8 cellular contexts compared by ENCODE assay signal in genomic region chr18:44725300-44726096, GRCh38. TPM values are rescaled to one million over a fixed set of nuclear protein-coding genes. Genes with fewer than 3 reads are reported as not detected.
DNase-seq lines count a peak whose midpoint lies in the region; ATAC-seq, FAIRE-seq and TF ChIP-seq lines count a peak whose summit lies in the region.

No MANE protein-coding gene starts in this region.

- H3K4me1 ChIP-seq in keratinocyte (ENCODE audit: control insufficient read depth, extremely low read depth, insufficient read depth, low read length): peaks cover 15% of the 10 kb centered on the region

- no peak overlapping the region for H3K4me3 Mint-ChIP-seq in activated naive CD8-positive, alpha-beta T cell treated with anti-CD3 and anti-CD28 coated beads for 36 hours

- no peaks in the 10 kb centered on the region for H3K9me3 ChIP-seq in keratinocyte (ENCODE audit: control insufficient read depth, low read depth, low read length)

- H2AFZ ChIP-seq in keratinocyte (ENCODE audit: control insufficient read depth, low read length): peak overlapping the region; percentile 18

- TF ChIP-seq CTCF in keratinocyte (optimal IDR thresholded peaks at IDR 0.05 in 1 of 3, IDR thresholded peaks at IDR 0.05 in 1 of 3, conservative IDR thresholded peaks at IDR 0.05 in 1 of 3; ENCODE audit: extremely low read depth in 1 of 3, insufficient read depth in 2 of 3, low read length in 3 of 3): no peak

- H3K9ac ChIP-seq in keratinocyte (ENCODE audit: control insufficient read depth, extremely low read depth, insufficient read depth, low read length): peak overlapping the region; percentile 3

- H3K79me2 ChIP-seq in keratinocyte (ENCODE audit: control insufficient read depth, insufficient read depth, low read length): peaks cover 16% of the 10 kb centered on the region

- no peak for TF ChIP-seq POLR2A in GM12892 (IDR thresholded peaks at IDR 0.05; ENCODE audit: low read depth, low read length)

- H3K36me3 ChIP-seq in keratinocyte (ENCODE audit: control insufficient read depth in 2 of 2, extremely low read depth in 1 of 2, insufficient read depth in 2 of 2, low read length in 2 of 2): peaks cover 1 to 2% of the 10 kb centered on the region in 2 experiments

- H3K27me3 ChIP-seq in keratinocyte (ENCODE audit: control insufficient read depth, extremely low read depth, insufficient read depth, low read length): no peaks in the 10 kb centered on the region

- H3K4me1 Mint-ChIP-seq in activated naive CD8-positive, alpha-beta T cell treated with anti-CD3 and anti-CD28 coated beads for 36 hours: peaks cover 51% of the 10 kb centered on the region

- H3K36me3 Mint-ChIP-seq in activated naive CD8-positive, alpha-beta T cell treated with anti-CD3 and anti-CD28 coated beads for 36 hours: peaks cover under 1% of the 10 kb centered on the region

- H4K20me1 ChIP-seq in keratinocyte (ENCODE audit: control insufficient read depth, extremely low read depth, insufficient read depth, low read length): no peaks in the 10 kb centered on the region

- DNase-seq in GM12892 (ENCODE audit: insufficient read length) (peak; percentile 37), SIG-M5 treated with dmso at 0.1 percent for 504 hours (lab: John Stamatoyannopoulos, UW; ENCODE audit: unreplicated experiment) (peak; percentile 88), keratinocyte (ENCODE audit: low read depth, low spot score) (no peak), NCI-H2171 treated with DMSO at 0.1 percent for 48 hours (lab: John Stamatoyannopoulos, UW) (no peak), NCI-H524 (lab: John Stamatoyannopoulos, UW) (no peak)
- DNase-seq in activated naive CD8-positive, alpha-beta T cell treated with anti-CD3 and anti-CD28 coated beads for 36 hours: peak; percentile 71
- peak; percentile 33 to 58 (median 47) for DNase-seq in stimulated activated CD4-positive, alpha-beta T cell treated with anti-CD3 and anti-CD28 coated beads, TNF-alpha, amount 100 ng/mL, for 24 hours (ENCODE audit: low read depth in 3 of 3)

- peaks cover 5% of the 10 kb centered on the region for H3K27me3 Mint-ChIP-seq in activated naive CD8-positive, alpha-beta T cell treated with anti-CD3 and anti-CD28 coated beads for 36 hours

- ATAC-seq in HG02943 (IDR thresholded peaks at IDR 0.05; ENCODE audit: low read depth, unreplicated experiment): peak; percentile 58

- H3K9me1 ChIP-seq in keratinocyte (ENCODE audit: control insufficient read depth, extremely low read depth, insufficient read depth, low read length): no peaks in the 10 kb centered on the region

- dilution Hi-C loops in keratinocyte (cut with MboI; ENCODE audit: extremely low pct_ligation_motif_present, low sequenced_read_pairs): no loop called here

- peaks cover 3% of the 10 kb centered on the region for H3K9me3 Mint-ChIP-seq in activated naive CD8-positive, alpha-beta T cell treated with anti-CD3 and anti-CD28 coated beads for 36 hours

- H3K4me3 ChIP-seq in keratinocyte (ENCODE audit: control insufficient read depth in 2 of 3, extremely low read depth in 1 of 3, insufficient read depth in 2 of 3, low read depth in 1 of 3, low read length in 3 of 3): peak overlapping the region in 1 of 3 experiments; percentile 9

- FAIRE-seq in GM12892 (lab: Jason Lieb, UNC) (peak; percentile 96), keratinocyte (lab: Jason Lieb, UNC) (peak; percentile 79)

- peak overlapping the region; percentile 44 for H3K27ac ChIP-seq in keratinocyte (ENCODE audit: control insufficient read depth, insufficient read depth, low read length)

- H3K27ac Mint-ChIP-seq in activated naive CD8-positive, alpha-beta T cell treated with anti-CD3 and anti-CD28 coated beads for 36 hours: peak overlapping the region; percentile 83

- peak overlapping the region; percentile 80 for H3K4me2 ChIP-seq in keratinocyte (ENCODE audit: control insufficient read depth, extremely low read depth, insufficient read depth, low read depth, low read length)

RNA-seq across cellular contexts. Expression of gene SETBP1, which starts 44.8 kb away (rescaled TPM):
- polyA plus RNA-seq in GM12892 (2012; ENCODE audit: missing spikeins): 4.8 TPM
- total RNA-seq in activated naive CD8-positive, alpha-beta T cell treated with anti-CD3 and anti-CD28 coated beads for 36 hours: 1 to 10 TPM; 3.8 to 3.9 TPM
- polyA plus RNA-seq in keratinocyte: 2.1 to 7.3 TPM (median 3.3 TPM) in 3 replicates
- 2.4 TPM for polyA plus RNA-seq in keratinocyte (2011; ENCODE audit: low read depth)
- 1.7 and 2.6 TPM in 2 replicates for polyA plus RNA-seq in keratinocyte (2011; cell fraction: cytosol; rRNA removed)
- 5.8 and 6.5 TPM in 2 replicates for polyA plus RNA-seq in keratinocyte (2011; cell fraction: nucleus; rRNA removed)
- 1.7 and 4.4 TPM in 2 replicates for polyA plus RNA-seq in keratinocyte (2012; ENCODE audit: low replicate concordance)
- polyA minus RNA-seq in keratinocyte: 5.2 to 11.3 TPM (median 11.2 TPM) in 3 replicates
- polyA minus RNA-seq in keratinocyte (2011; cell fraction: cytosol; rRNA and poly(A)+ RNA removed): 2.9 TPM
- 9.7 and 20.0 TPM in 2 replicates for polyA minus RNA-seq in keratinocyte (2011; cell fraction: nucleus; rRNA and poly(A)+ RNA removed)

Comparison
In these comparisons a context has a peak if more than half of its experiments do, and no peak if none do; other contexts are left out.
1. DNase-seq: peak in GM12892 (single experiment), SIG-M5 treated with dmso at 0.1 percent for 504 hours (single experiment), activated naive CD8-positive, alpha-beta T cell treated with anti-CD3 and anti-CD28 coated beads for 36 hours (single experiment) and stimulated activated CD4-positive, alpha-beta T cell treated with anti-CD3 and anti-CD28 coated beads, TNF-alpha, amount 100 ng/mL, for 24 hours (3 of 3); none in keratinocyte (single experiment), NCI-H2171 treated with DMSO at 0.1 percent for 48 hours (single experiment) and NCI-H524 (0 of 2).